ENCODE assay signal across 9 cellular contexts in genomic region chrX:14497184-14497666, GRCh38. TPM values are rescaled to one million over a fixed set of nuclear protein-coding genes. Genes with fewer than 3 reads are reported as not detected.
A peak's percentile ranks its signal among the peaks of the same experiment; 100 is the strongest.
DNase-seq lines count a peak whose midpoint lies in the region; ATAC-seq and TF ChIP-seq lines count a peak whose summit lies in the region.
"Had no signal": no experiment of that assay in that cellular context is flagged by ENCODE, and none has a peak within 500 bp of the region (broad histone marks: within the 10 kb centered on the region; RNA-seq: fewer than 3 reads in every experiment).

No MANE protein-coding gene starts in this region.

- no peak for TF ChIP-seq CTCF in fibroblast of pulmonary artery (IDR thresholded peaks at IDR 0.05; ENCODE audit: low read length, missing control alignments)

- no peaks in the 10 kb centered on the region for H3K36me3 Mint-ChIP-seq in activated naive CD4-positive, alpha-beta T cell treated with anti-CD3 and anti-CD28 coated beads for 36 hours (ENCODE audit: low read depth)

- H3K36me3 ChIP-seq in subcutaneous abdominal adipose tissue (ENCODE audit: control insufficient read depth in 5 of 5, insufficient read depth in 5 of 5, low read length in 5 of 5): no peaks in the 10 kb centered on the region

- no peaks in the 10 kb centered on the region for H3K9me3 ChIP-seq in subcutaneous abdominal adipose tissue (ENCODE audit: control insufficient read depth in 5 of 5, low read length in 5 of 5)

- no peaks in the 10 kb centered on the region for H3K9me3 Mint-ChIP-seq in activated naive CD4-positive, alpha-beta T cell treated with anti-CD3 and anti-CD28 coated beads for 36 hours

- peak overlapping the region; percentile 16 to 59 (median 51) for H3K9ac ChIP-seq in subcutaneous abdominal adipose tissue (ENCODE audit: low read length in 5 of 5)

- peaks cover 0 to 13% (median 11%) of the 10 kb centered on the region in 5 donors for H3K4me1 ChIP-seq in subcutaneous abdominal adipose tissue (ENCODE audit: control insufficient read depth in 5 of 5, insufficient read depth in 5 of 5, low read length in 5 of 5)

- no peaks in the 10 kb centered on the region for H3K27me3 Mint-ChIP-seq in activated naive CD4-positive, alpha-beta T cell treated with anti-CD3 and anti-CD28 coated beads for 36 hours (ENCODE audit: low read depth)

- CTCF ChIA-PET in activated naive CD4-positive, alpha-beta T cell treated with anti-CD3 and anti-CD28 coated beads for 36 hours (lab: Charles Lee): no interaction called here

- peaks cover 16% of the 10 kb centered on the region for H3K4me1 Mint-ChIP-seq in activated naive CD4-positive, alpha-beta T cell treated with anti-CD3 and anti-CD28 coated beads for 36 hours (ENCODE audit: low read depth)

- ATAC-seq in HG02623 (IDR thresholded peaks at IDR 0.05; ENCODE audit: unreplicated experiment) (peak; percentile 56), HG03439 (IDR thresholded peaks at IDR 0.05; ENCODE audit: unreplicated experiment) (no peak)

- H3K4me3 Mint-ChIP-seq in activated naive CD4-positive, alpha-beta T cell treated with anti-CD3 and anti-CD28 coated beads for 36 hours: peak overlapping the region; percentile 71

- peak overlapping the region; percentile 63 for H3K27ac ChIP-seq in subcutaneous abdominal adipose tissue (ENCODE audit: low read depth, low read length)

- intact Hi-C loops in activated naive CD4-positive, alpha-beta T cell treated with anti-CD3 and anti-CD28 coated beads for 36 hours (cut with micrococcal nuclease): loop anchor here (2.0 to 10.0 kb wide), 4 partner anchors 375 to 708 kb away; partner anchors contain the start of genes FANCB, GEMIN8 and MOSPD2

- peak overlapping the region; percentile 91 for H3K27ac Mint-ChIP-seq in activated naive CD4-positive, alpha-beta T cell treated with anti-CD3 and anti-CD28 coated beads for 36 hours

- no peaks in the 10 kb centered on the region for H3K27me3 ChIP-seq in subcutaneous abdominal adipose tissue (ENCODE audit: control insufficient read depth in 5 of 5, insufficient read depth in 4 of 5, low read length in 5 of 5)

- DNase-seq in activated naive CD4-positive, alpha-beta T cell treated with anti-CD3 and anti-CD28 coated beads for 36 hours: peak; percentile 14
- DNase-seq in activated naive CD4-positive, alpha-beta T cell treated with anti-CD3 and anti-CD28 coated beads, Interleukin-2, amount 50 U/mL, for 16 hours: no peak
- DNase-seq in RPMI7951 (ENCODE audit: low read depth) (peak; percentile 33), fibroblast of pulmonary artery (ENCODE audit: low read depth) (peak; percentile 1), DMS79 (lab: John Stamatoyannopoulos, UW) (no peak)

- H3K4me3 ChIP-seq in fibroblast of pulmonary artery (replicated peaks; ENCODE audit: low read depth, low read length): peak overlapping the region; percentile 21
- peak overlapping the region; percentile 46 to 73 (median 55) for H3K4me3 ChIP-seq in subcutaneous abdominal adipose tissue (ENCODE audit: low read depth in 1 of 5, low read length in 5 of 5)

RNA-seq across cellular contexts. Expression of gene GLRA2, which starts 32.1 kb away (rescaled TPM):
- not detected for total RNA-seq in activated naive CD4-positive, alpha-beta T cell treated with anti-CD3 and anti-CD28 coated beads for 36 hours
- total RNA-seq in RPMI7951 (2014; rRNA removed; shearing (Covaris generic)): not detected in 2 replicates
- total RNA-seq: bronchial epithelial cell had no signal

Comparison
In these comparisons a context has a peak if more than half of its experiments do, and no peak if none do; other contexts are left out.
1. DNase-seq: peak in activated naive CD4-positive, alpha-beta T cell treated with anti-CD3 and anti-CD28 coated beads for 36 hours (single experiment), RPMI7951 (single experiment) and fibroblast of pulmonary artery (single experiment); none in activated naive CD4-positive, alpha-beta T cell treated with anti-CD3 and anti-CD28 coated beads, Interleukin-2, amount 50 U/mL, for 16 hours (single experiment) and DMS79 (single experiment).